14 cellular contexts compared by ENCODE assay signal in genomic region chr3:52196977-52197376, GRCh38. TPM values are rescaled to one million over a fixed set of nuclear protein-coding genes. Genes with fewer than 3 reads are reported as not detected.
DNase-seq lines count a peak whose midpoint lies in the region; ATAC-seq and TF ChIP-seq lines count a peak whose summit lies in the region.
"Had no signal": no experiment of that assay in that cellular context is flagged by ENCODE, and none has a peak within 500 bp of the region (broad histone marks: within the 10 kb centered on the region; RNA-seq: fewer than 3 reads in every experiment).

No MANE protein-coding gene starts in this region.

- no peaks in the 10 kb centered on the region for H3K27me3 Mint-ChIP-seq in activated naive CD8-positive, alpha-beta T cell
- peaks cover 4% of the 10 kb centered on the region for H3K27me3 Mint-ChIP-seq in activated naive CD8-positive, alpha-beta T cell treated with anti-CD3 and anti-CD28 coated beads for 36 hours

- H3K27ac Mint-ChIP-seq in activated naive CD8-positive, alpha-beta T cell, result peak overlapping the region; percentile 76
- H3K27ac Mint-ChIP-seq in activated naive CD8-positive, alpha-beta T cell treated with anti-CD3 and anti-CD28 coated beads for 36 hours, result no peak overlapping the region

- H3K4me1 Mint-ChIP-seq in activated naive CD8-positive, alpha-beta T cell (ENCODE audit: low read depth), result peaks cover 41% of the 10 kb centered on the region
- H3K4me1 Mint-ChIP-seq in activated naive CD8-positive, alpha-beta T cell treated with anti-CD3 and anti-CD28 coated beads for 36 hours, result peaks cover 43% of the 10 kb centered on the region

- H3K79me2 ChIP-seq in mammary epithelial cell (ENCODE audit: insufficient read depth, low read length), result peaks cover 14% of the 10 kb centered on the region

- H3K27me3 ChIP-seq in mammary epithelial cell (ENCODE audit: insufficient read depth, low read length) (no peaks in the 10 kb centered on the region), muscle layer of duodenum (ENCODE audit: low read depth, low read length) (no peaks in the 10 kb centered on the region), upper lobe of right lung (no peaks in the 10 kb centered on the region)
- H3K27me3 ChIP-seq: SJSA1 had no signal

- CTCF ChIA-PET in mammary epithelial cell (lab: Charles Lee; ENCODE audit: low non-redundant PET), result no interaction called here

- peaks cover 32% of the 10 kb centered on the region for H3K4me1 ChIP-seq in mammary epithelial cell (ENCODE audit: insufficient read depth, low read length)
- peaks cover 25 to 44% of the 10 kb centered on the region in 2 donors for H3K4me1 ChIP-seq in muscle layer of duodenum (ENCODE audit: control insufficient read depth in 1 of 2, insufficient read depth in 2 of 2, low read length in 2 of 2)
- H3K4me1 ChIP-seq in upper lobe of right lung, result peaks cover 68% of the 10 kb centered on the region

- in situ Hi-C loops in mammary epithelial cell (cut with MboI; ENCODE audit: low sequenced_read_pairs in 2 of 2), result no loop called here

- DNase-seq in activated naive CD8-positive, alpha-beta T cell treated with anti-CD3 and anti-CD28 coated beads for 36 hours, result no peak
- DNase-seq in mammary epithelial cell (no peak), upper lobe of right lung (peak; percentile 84), lower leg skin (ENCODE audit: low spot score in 2 of 2) (no peak), NCI-H146 (lab: John Stamatoyannopoulos, UW) (no peak), GDM1 (lab: John Stamatoyannopoulos, UW) (no peak)
- DNase-seq: AML-193; islet precursor cell; NCI-H1930; stimulated activated CD4-positive, alpha-beta T cell treated with anti-CD3 and anti-CD28 coated beads, Interleukin-4, amount 100 ng/mL, for 24 hours had no signal

- no peak overlapping the region for H3K9ac ChIP-seq in mammary epithelial cell (ENCODE audit: insufficient read depth, low read length)

- no peaks in the 10 kb centered on the region for H4K20me1 ChIP-seq in mammary epithelial cell (ENCODE audit: insufficient read depth, low read length)

- BruUV-seq in mammary epithelial cell (replicated peaks; lab: Mats Ljungman, UMichigan), result no TSS peak

- H3K4me3 ChIP-seq in mammary epithelial cell (replicated peaks in 1 of 3; ENCODE audit: insufficient read depth in 1 of 3, low read depth in 2 of 3, low read length in 3 of 3) (no peak overlapping the region), muscle layer of duodenum (ENCODE audit: low read depth in 1 of 2, low read length in 2 of 2) (no peak overlapping the region), upper lobe of right lung (no peak overlapping the region), lower leg skin (ENCODE audit: low read depth, poor library complexity, severe bottlenecking) (no peak overlapping the region)

- H3K36me3 ChIP-seq in mammary epithelial cell (ENCODE audit: insufficient read depth, low read length) (peaks cover 8% of the 10 kb centered on the region), muscle layer of duodenum (ENCODE audit: control insufficient read depth in 1 of 2, insufficient read depth in 2 of 2, low read length in 2 of 2) (no peaks in the 10 kb centered on the region), upper lobe of right lung (peaks cover 14% of the 10 kb centered on the region)

- peaks cover 3% of the 10 kb centered on the region for H3K36me3 Mint-ChIP-seq in activated naive CD8-positive, alpha-beta T cell
- peaks cover 19% of the 10 kb centered on the region for H3K36me3 Mint-ChIP-seq in activated naive CD8-positive, alpha-beta T cell treated with anti-CD3 and anti-CD28 coated beads for 36 hours

- dilution Hi-C loops in mammary epithelial cell (cut with HindIII; ENCODE audit: low sequenced_read_pairs), result no loop called here

- TF ChIP-seq CTCF in mammary epithelial cell (conservative IDR thresholded peaks at IDR 0.05 in 1 of 2, IDR thresholded peaks at IDR 0.05 in 1 of 2; ENCODE audit: extremely low read depth in 1 of 2, insufficient read depth in 1 of 2, low read depth in 1 of 2, low read length in 2 of 2) (no peak), upper lobe of right lung (IDR thresholded peaks at IDR 0.05) (no peak), lower leg skin (IDR thresholded peaks at IDR 0.05) (no peak)

- WGBS in mammary epithelial cell (ENCODE audit: low coverage, missing lambda C conversion rate), result 40% methylated on average over 3 of the region's 3 CpGs
- WGBS in lower leg skin, 2 donors, result 39% methylated on average over 3 of the region's 3 CpGs

- H3K4me2 ChIP-seq in mammary epithelial cell (ENCODE audit: insufficient read depth, low read depth, low read length), result no peak overlapping the region

- H3K27ac ChIP-seq in mammary epithelial cell (ENCODE audit: insufficient read depth, low read depth, low read length) (no peak overlapping the region), muscle layer of duodenum (ENCODE audit: low read length) (peak overlapping the region; percentile 79), upper lobe of right lung (peak overlapping the region; percentile 90)

- no peaks in the 10 kb centered on the region for H3K9me3 Mint-ChIP-seq in activated naive CD8-positive, alpha-beta T cell (ENCODE audit: low read depth)
- no peaks in the 10 kb centered on the region for H3K9me3 Mint-ChIP-seq in activated naive CD8-positive, alpha-beta T cell treated with anti-CD3 and anti-CD28 coated beads for 36 hours
- H3K9me3 Mint-ChIP-seq: activated T-helper 1 cell treated with anti-CD3 and anti-CD28 coated beads, Interleukin-12 subunit alpha, Interleukin-12 subunit beta, Interleukin-2, Interleukin-4 antibody, amounts not matched to agents 30 ng/mL and 10 ng/mL and 1 ng/mL, durations not matched to agents 14 hours and 24 hours and 36 hours had no signal

- peak; percentile 48 for ATAC-seq in upper lobe of right lung

- H3K9me3 ChIP-seq in mammary epithelial cell (replicated peaks; ENCODE audit: insufficient read depth, low read length), result no peaks in the 10 kb centered on the region
- no peaks in the 10 kb centered on the region for H3K9me3 ChIP-seq in muscle layer of duodenum (ENCODE audit: control insufficient read depth in 1 of 2, low read length in 2 of 2)
- H3K9me3 ChIP-seq in upper lobe of right lung, result no peaks in the 10 kb centered on the region
- H3K9me3 ChIP-seq: SJSA1 had no signal

- peak overlapping the region; percentile 96 for H3K4me3 Mint-ChIP-seq in activated naive CD8-positive, alpha-beta T cell
- H3K4me3 Mint-ChIP-seq in activated naive CD8-positive, alpha-beta T cell treated with anti-CD3 and anti-CD28 coated beads for 36 hours, result no peak overlapping the region

- intact Hi-C loops in mammary epithelial cell (cut with micrococcal nuclease), result loop anchor here (2.0 kb wide), 1 partner anchor 16 kb away; no protein-coding TSS in a partner anchor
- intact Hi-C loops in upper lobe of right lung (cut with DNase I), result no loop called here
- intact Hi-C loops in lower leg skin (cut with DNase I; ENCODE audit: low total_unique reads), result loop anchor here (5.0 kb wide), 1 partner anchor 745 kb away; no protein-coding TSS in a partner anchor

- H2AFZ ChIP-seq in mammary epithelial cell (ENCODE audit: low read depth, low read length), result peak overlapping the region; percentile 93

- no peak for TF ChIP-seq POLR2A in lower leg skin (IDR thresholded peaks at IDR 0.05)

RNA-seq across cellular contexts. Expression of gene ALAS1, which starts 1.0 kb away (rescaled TPM):
- total RNA-seq in activated naive CD8-positive, alpha-beta T cell treated with anti-CD3 and anti-CD28 coated beads for 36 hours, result 10 to 100 TPM; 59.4 to 63.0 TPM
- total RNA-seq in mammary epithelial cell (10 to 100 TPM; 24.2 to 39.2 TPM), upper lobe of right lung (78.9 TPM), lower leg skin (10 to 100 TPM; 17.5 to 43.1 (median 32.2) TPM)
- polyA plus RNA-seq in mammary epithelial cell, result 49.2 TPM
- 34.0 TPM for polyA minus RNA-seq in mammary epithelial cell

RNA-seq across cellular contexts. Expression of gene TLR9, which starts 28.5 kb away (rescaled TPM):
- total RNA-seq in activated naive CD8-positive, alpha-beta T cell treated with anti-CD3 and anti-CD28 coated beads for 36 hours, result 1 to 10 TPM in 1 of 2 experiments, under 1 TPM in 1; 0.85 to 1.4 TPM
- not detected for total RNA-seq in mammary epithelial cell
- not detected for polyA plus RNA-seq in mammary epithelial cell
- polyA minus RNA-seq in mammary epithelial cell, result not detected
- total RNA-seq in upper lobe of right lung, result 0.87 TPM
- under 1 TPM in 2 of 4 donors, not detected in 2; 0.19 to 0.61 TPM for total RNA-seq in lower leg skin
- total RNA-seq: SJSA1 had no signal

RNA-seq across cellular contexts. Expression of gene TWF2, which starts 42.0 kb away (rescaled TPM):
- 100 to 1,000 TPM; 127 to 134 TPM for total RNA-seq in activated naive CD8-positive, alpha-beta T cell treated with anti-CD3 and anti-CD28 coated beads for 36 hours
- total RNA-seq in mammary epithelial cell, result 10 to 100 TPM; 67.8 to 96.2 TPM
- 137 TPM for polyA plus RNA-seq in mammary epithelial cell
- 179 TPM for polyA minus RNA-seq in mammary epithelial cell
- 50.4 TPM for total RNA-seq in upper lobe of right lung
- 10 to 100 TPM; 39.3 to 60.2 (median 52.0) TPM for total RNA-seq in lower leg skin

RNA-seq across cellular contexts. Expression of gene POC1A, which starts 42.8 kb away (rescaled TPM):
- total RNA-seq in activated naive CD8-positive, alpha-beta T cell treated with anti-CD3 and anti-CD28 coated beads for 36 hours, result 10 to 100 TPM; 23.8 to 24.8 TPM
- total RNA-seq in mammary epithelial cell (10 to 100 TPM in 1 of 2 donors, 1 to 10 TPM in 1; 2.8 to 21.5 TPM), upper lobe of right lung (2.5 TPM), lower leg skin (1 to 10 TPM; 1.6 to 4.9 (median 1.9) TPM)
- polyA plus RNA-seq in mammary epithelial cell, result 22.2 TPM
- polyA minus RNA-seq in mammary epithelial cell, result 17.2 TPM

RNA-seq across cellular contexts. Expression of gene PPM1M, which starts 48.6 kb away (rescaled TPM):
- total RNA-seq in activated naive CD8-positive, alpha-beta T cell treated with anti-CD3 and anti-CD28 coated beads for 36 hours, result 10 to 100 TPM; 69.7 to 74.9 TPM
- total RNA-seq in mammary epithelial cell (1 to 10 TPM; 4.8 to 8.7 TPM), upper lobe of right lung (44.0 TPM), lower leg skin (10 to 100 TPM; 10.4 to 28.6 (median 14.0) TPM)
- polyA plus RNA-seq in mammary epithelial cell, result 4.3 TPM
- not detected for polyA minus RNA-seq in mammary epithelial cell
